Comparison of ENCODE assay signal across 7 cellular contexts in genomic region chr20:1894471-1894950, GRCh38. TPM values are rescaled to one million over a fixed set of nuclear protein-coding genes. Genes with fewer than 3 reads are reported as not detected.
DNase-seq lines count a peak whose midpoint lies in the region; ATAC-seq, FAIRE-seq and TF ChIP-seq lines count a peak whose summit lies in the region.

No MANE protein-coding gene starts in this region.

- no peak for ATAC-seq in GM18907 (IDR thresholded peaks at IDR 0.05; ENCODE audit: unreplicated experiment)

- peak overlapping the region in 3 of 5 experiments; percentile 32 to 85 (median 84) for H3K4me3 Mint-ChIP-seq in brain

- no peaks in the 10 kb centered on the region for H3K27me3 Mint-ChIP-seq in brain

- peak overlapping the region; percentile 80 to 95 (median 89) for H3K27ac ChIP-seq in skin epidermis

- DNase-seq in GM12892 (ENCODE audit: insufficient read length) (peak; percentile 60), NCI-H2171 (lab: John Stamatoyannopoulos, UW) (peak; percentile 49), iPS-NIHi7 (ENCODE audit: extremely low spot score) (peak; percentile 72), NCI-H524 treated with DMSO at 0.1 percent for 48 hours (lab: John Stamatoyannopoulos, UW) (no peak)

- peak overlapping the region; percentile 37 to 77 (median 59) for H3K4me3 ChIP-seq in skin epidermis

- H3K36me3 Mint-ChIP-seq in brain, result no peaks in the 10 kb centered on the region

- no peak for TF ChIP-seq POLR2A in GM12892 (IDR thresholded peaks at IDR 0.05; ENCODE audit: low read depth, low read length)

- no peaks in the 10 kb centered on the region for H3K9me3 Mint-ChIP-seq in brain

- TF ChIP-seq CTCF in brain (conservative IDR thresholded peaks at IDR 0.05), result no peak

- peak overlapping the region in 1 of 5 experiments; percentile 76 for H3K27ac Mint-ChIP-seq in brain

- H3K4me1 Mint-ChIP-seq in brain, result peaks cover 62% of the 10 kb centered on the region

- peak; percentile 68 for FAIRE-seq in GM12892 (lab: Jason Lieb, UNC)

RNA-seq across cellular contexts. Expression of gene SIRPA, which starts 0.7 kb away (rescaled TPM):
- polyA plus RNA-seq in GM12892 (2012; ENCODE audit: missing spikeins), result 4.3 TPM
- polyA plus RNA-seq in brain (ENCODE audit: insufficient read depth, low read depth, low replicate concordance), result 71.6 TPM
